ENCODE assay signal across 8 cellular contexts in genomic region chr12:2890388-2891239, GRCh38. TPM values are rescaled to one million over a fixed set of nuclear protein-coding genes. Genes with fewer than 3 reads are reported as not detected.
DNase-seq lines count a peak whose midpoint lies in the region; ATAC-seq and TF ChIP-seq lines count a peak whose summit lies in the region.

A gene with protein sequence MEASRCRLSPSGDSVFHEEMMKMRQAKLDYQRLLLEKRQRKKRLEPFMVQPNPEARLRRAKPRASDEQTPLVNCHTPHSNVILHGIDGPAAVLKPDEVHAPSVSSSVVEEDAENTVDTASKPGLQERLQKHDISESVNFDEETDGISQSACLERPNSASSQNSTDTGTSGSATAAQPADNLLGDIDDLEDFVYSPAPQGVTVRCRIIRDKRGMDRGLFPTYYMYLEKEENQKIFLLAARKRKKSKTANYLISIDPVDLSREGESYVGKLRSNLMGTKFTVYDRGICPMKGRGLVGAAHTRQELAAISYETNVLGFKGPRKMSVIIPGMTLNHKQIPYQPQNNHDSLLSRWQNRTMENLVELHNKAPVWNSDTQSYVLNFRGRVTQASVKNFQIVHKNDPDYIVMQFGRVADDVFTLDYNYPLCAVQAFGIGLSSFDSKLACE (plus strand): TSS chr12:2890891. CDS start chr12:2890948, 57 bp downstream.

- ATAC-seq in DND-41 (ENCODE audit: insufficient read depth, low read depth) (peak; percentile 96), GM21786 (IDR thresholded peaks at IDR 0.05; ENCODE audit: unreplicated experiment) (peak; percentile 98)
- ATAC-seq in activated T-helper 17 cell treated with anti-CD3 and anti-CD28 coated beads, Interleukin-2, amount 50 U/mL, for 72 hours (replicated peaks), result peak; percentile 99
- peak; percentile 99 for ATAC-seq in naive thymus-derived CD4-positive, alpha-beta T cell
- peak; percentile 98 to 99 for ATAC-seq in stimulated activated naive B cell treated with anti-CD40 and anti-IgM and Interleukin-4, amounts not matched to agents 10 μg/mL and 1 μg/mL and 100 μg/mL, for 72 hours (replicated peaks)

- DNase-seq in DND-41 (peak; percentile 98), RKO (ENCODE audit: low spot score) (peak; percentile 97), fibroblast of lung (ENCODE audit: low read depth in 2 of 2) (peak; percentile 96 to 97)
- DNase-seq in naive thymus-derived CD4-positive, alpha-beta T cell, result peak; percentile 95 to 98 (median 97)
- DNase-seq in stimulated activated naive B cell treated with anti-CD40 and anti-IgM and Interleukin-4, amounts not matched to agents 10 μg/mL and 1 μg/mL and 100 μg/mL, for 72 hours, result peak; percentile 96

- TF ChIP-seq CTCF in DND-41 (IDR thresholded peaks at IDR 0.05; ENCODE audit: borderline replicate concordance, extremely low read depth, low read length, poor library complexity, severe bottlenecking), result no peak
- TF ChIP-seq CTCF in fibroblast of lung (conservative IDR thresholded peaks at IDR 0.05 in 1 of 2, IDR thresholded peaks at IDR 0.05 in 1 of 2; ENCODE audit: low read depth in 1 of 2, low read length in 2 of 2), result peak; percentile 10 to 13

- H3K9me3 ChIP-seq in DND-41 (ENCODE audit: insufficient read depth, low read length, severe bottlenecking) (no peaks in the 10 kb centered on the region), KOPT-K1 (ENCODE audit: insufficient read depth, low read length, poor library complexity, severe bottlenecking) (no peaks in the 10 kb centered on the region), fibroblast of lung (ENCODE audit: control insufficient read depth, insufficient read depth, low read depth, low read length) (no peaks in the 10 kb centered on the region)
- no peaks in the 10 kb centered on the region for H3K9me3 ChIP-seq in naive thymus-derived CD4-positive, alpha-beta T cell (ENCODE audit: control insufficient read depth in 2 of 3, low read length in 3 of 3)

- CTCF ChIA-PET in naive thymus-derived CD4-positive, alpha-beta T cell (lab: Charles Lee), result interaction anchor here (1.9 kb wide), 1 partner anchor 13 kb away, joined by 6 read pairs; the partner anchor contains the start of genes FOXM1 and RHNO1

- H3K4me3 Mint-ChIP-seq in activated T-helper 17 cell treated with anti-CD3 and anti-CD28 coated beads, Interleukin-2, amount 50 U/mL, for 72 hours, result peak within 1 kb of the TSS; percentile 82
- peak within 1 kb of the TSS; percentile 93 to 100 (median 98) for H3K4me3 Mint-ChIP-seq in naive thymus-derived CD4-positive, alpha-beta T cell
- H3K4me3 Mint-ChIP-seq in stimulated activated naive B cell treated with anti-CD40 and anti-IgM and Interleukin-4, amounts not matched to agents 10 μg/mL and 1 μg/mL and 100 μg/mL, for 72 hours, result peak within 1 kb of the TSS; percentile 94 to 99

- peaks cover 11% of the 10 kb centered on the region for H3K4me1 Mint-ChIP-seq in activated T-helper 17 cell treated with anti-CD3 and anti-CD28 coated beads, Interleukin-2, amount 50 U/mL, for 72 hours
- H3K4me1 Mint-ChIP-seq in naive thymus-derived CD4-positive, alpha-beta T cell, result peaks cover 15 to 35% (median 31%) of the 10 kb centered on the region in 7 donors
- H3K4me1 Mint-ChIP-seq in stimulated activated naive B cell treated with anti-CD40 and anti-IgM and Interleukin-4, amounts not matched to agents 10 μg/mL and 1 μg/mL and 100 μg/mL, for 72 hours, result peaks cover 16 to 36% of the 10 kb centered on the region in 2 donors

- no peaks in the 10 kb centered on the region for H3K9me3 Mint-ChIP-seq in activated T-helper 17 cell treated with anti-CD3 and anti-CD28 coated beads, Interleukin-2, amount 50 U/mL, for 72 hours
- peaks cover 0 to 2% (median 0%) of the 10 kb centered on the region in 11 donors for H3K9me3 Mint-ChIP-seq in naive thymus-derived CD4-positive, alpha-beta T cell
- no peaks in the 10 kb centered on the region for H3K9me3 Mint-ChIP-seq in stimulated activated naive B cell treated with anti-CD40 and anti-IgM and Interleukin-4, amounts not matched to agents 10 μg/mL and 1 μg/mL and 100 μg/mL, for 72 hours

- POLR2A ChIA-PET in naive thymus-derived CD4-positive, alpha-beta T cell (lab: Charles Lee), result interaction anchor here (0.9 to 1.8 kb wide), 4 partner anchors 10 to 95 kb away, joined by 5 to 21 read pairs (median 8); partner anchors contain the start of genes FOXM1 and RHNO1

- peak within 1 kb of the TSS; percentile 93 for H2AFZ ChIP-seq in DND-41 (ENCODE audit: low read depth, low read length)
- H2AFZ ChIP-seq in fibroblast of lung (ENCODE audit: low read length), result peak within 1 kb of the TSS; percentile 88

- peak within 1 kb of the TSS; percentile 80 for H3K27ac ChIP-seq in DND-41 (ENCODE audit: low read length)
- peak within 1 kb of the TSS; percentile 77 for H3K27ac ChIP-seq in KOPT-K1 (ENCODE audit: low read depth, low read length, poor library complexity, severe bottlenecking)
- H3K27ac ChIP-seq in fibroblast of lung (ENCODE audit: insufficient read depth, low read length), result peak within 1 kb of the TSS; percentile 92
- peak within 1 kb of the TSS; percentile 89 for H3K27ac ChIP-seq in naive thymus-derived CD4-positive, alpha-beta T cell (ENCODE audit: low read depth, low read length)

- peaks cover 41% of the 10 kb centered on the region for H3K36me3 Mint-ChIP-seq in activated T-helper 17 cell treated with anti-CD3 and anti-CD28 coated beads, Interleukin-2, amount 50 U/mL, for 72 hours (ENCODE audit: low read depth)
- peaks cover 0 to 11% (median 4%) of the 10 kb centered on the region in 5 donors for H3K36me3 Mint-ChIP-seq in naive thymus-derived CD4-positive, alpha-beta T cell
- peaks cover 5 to 13% of the 10 kb centered on the region in 2 donors for H3K36me3 Mint-ChIP-seq in stimulated activated naive B cell treated with anti-CD40 and anti-IgM and Interleukin-4, amounts not matched to agents 10 μg/mL and 1 μg/mL and 100 μg/mL, for 72 hours

- intact Hi-C loops in naive thymus-derived CD4-positive, alpha-beta T cell (cut with micrococcal nuclease), result loop anchor here (1.0 to 5.0 kb wide), 10 partner anchors 13 to 1757 kb away; partner anchors contain the start of genes FKBP4 (in 2 of the 2), FOXM1 (in 2 of the 2), ITFG2 (in 2 of the 2) and RHNO1 (in 2 of the 2)

- peak within 1 kb of the TSS; percentile 68 for H3K4me2 ChIP-seq in DND-41 (ENCODE audit: insufficient read depth, low read length)
- H3K4me2 ChIP-seq in fibroblast of lung (ENCODE audit: extremely low read depth, insufficient read depth, low read length), result peak within 1 kb of the TSS; percentile 91

- peak within 1 kb of the TSS; percentile 89 for H3K27ac Mint-ChIP-seq in activated T-helper 17 cell treated with anti-CD3 and anti-CD28 coated beads, Interleukin-2, amount 50 U/mL, for 72 hours
- H3K27ac Mint-ChIP-seq in naive thymus-derived CD4-positive, alpha-beta T cell, result peak within 1 kb of the TSS; percentile 81 to 97 (median 97)
- peak within 1 kb of the TSS; percentile 90 for H3K27ac Mint-ChIP-seq in stimulated activated naive B cell treated with anti-CD40 and anti-IgM and Interleukin-4, amounts not matched to agents 10 μg/mL and 1 μg/mL and 100 μg/mL, for 72 hours

- H3K36me3 ChIP-seq in DND-41 (ENCODE audit: insufficient read depth, low read length) (peaks cover 34% of the 10 kb centered on the region), KOPT-K1 (ENCODE audit: insufficient read depth, low read length) (peaks cover 40% of the 10 kb centered on the region), fibroblast of lung (ENCODE audit: control insufficient read depth, insufficient read depth, low read length) (no peaks in the 10 kb centered on the region)
- H3K36me3 ChIP-seq in naive thymus-derived CD4-positive, alpha-beta T cell (ENCODE audit: control insufficient read depth in 2 of 3, insufficient read depth in 3 of 3, low read length in 3 of 3), result peaks cover 0 to 26% (median 0%) of the 10 kb centered on the region in 3 experiments

- H3K4me3 ChIP-seq in DND-41 (ENCODE audit: low read depth in 1 of 2, low read length in 2 of 2) (peak within 1 kb of the TSS; percentile 83 to 87; a peak in 3 of 4 replicates), fibroblast of lung (replicated peaks in 1 of 4; ENCODE audit: control extremely low read depth in 1 of 4, insufficient read depth in 1 of 4, low read depth in 3 of 4, low read length in 4 of 4) (peak within 1 kb of the TSS; percentile 80 to 92 (median 90))
- peak within 1 kb of the TSS; percentile 96 for H3K4me3 ChIP-seq in naive thymus-derived CD4-positive, alpha-beta T cell (ENCODE audit: low read length)

- H3K4me1 ChIP-seq in DND-41 (ENCODE audit: insufficient read depth, low read length) (peaks cover 23% of the 10 kb centered on the region), fibroblast of lung (ENCODE audit: control insufficient read depth, extremely low read depth, insufficient read depth, low read length) (peaks cover 5% of the 10 kb centered on the region)
- peaks cover 3 to 8% of the 10 kb centered on the region in 2 donors for H3K4me1 ChIP-seq in naive thymus-derived CD4-positive, alpha-beta T cell (ENCODE audit: control insufficient read depth in 2 of 2, insufficient read depth in 2 of 2, low read length in 2 of 2)

- H3K9ac ChIP-seq in DND-41 (ENCODE audit: low read depth, low read length), result peak within 1 kb of the TSS; percentile 67
- H3K9ac ChIP-seq in fibroblast of lung (ENCODE audit: insufficient read depth, low read length), result peak within 1 kb of the TSS; percentile 92

- H3K27me3 ChIP-seq in DND-41 (ENCODE audit: insufficient read depth, low read length, poor library complexity) (no peaks in the 10 kb centered on the region), fibroblast of lung (ENCODE audit: control insufficient read depth, insufficient read depth, low read length) (no peaks in the 10 kb centered on the region)
- no peaks in the 10 kb centered on the region for H3K27me3 ChIP-seq in naive thymus-derived CD4-positive, alpha-beta T cell (ENCODE audit: control insufficient read depth in 2 of 2, insufficient read depth in 2 of 2, low read length in 2 of 2)

- H3K27me3 Mint-ChIP-seq in activated T-helper 17 cell treated with anti-CD3 and anti-CD28 coated beads, Interleukin-2, amount 50 U/mL, for 72 hours, result no peaks in the 10 kb centered on the region
- H3K27me3 Mint-ChIP-seq in naive thymus-derived CD4-positive, alpha-beta T cell, result peaks cover 0 to 2% (median 0%) of the 10 kb centered on the region in 5 donors
- no peaks in the 10 kb centered on the region for H3K27me3 Mint-ChIP-seq in stimulated activated naive B cell treated with anti-CD40 and anti-IgM and Interleukin-4, amounts not matched to agents 10 μg/mL and 1 μg/mL and 100 μg/mL, for 72 hours

- H4K20me1 ChIP-seq in DND-41 (ENCODE audit: insufficient read depth, low read length) (no peaks in the 10 kb centered on the region; the same call in 1 of the 2 replicates), fibroblast of lung (ENCODE audit: control insufficient read depth, extremely low read depth, insufficient read depth, low read length) (no peaks in the 10 kb centered on the region)

- H3K79me2 ChIP-seq in DND-41 (ENCODE audit: insufficient read depth, low read length) (peaks cover 36% of the 10 kb centered on the region), fibroblast of lung (ENCODE audit: control insufficient read depth, insufficient read depth, low read length) (peaks cover 31% of the 10 kb centered on the region)

RNA-seq across cellular contexts. Expression of the gene that starts here (rescaled TPM):
- total RNA-seq in activated T-helper 17 cell treated with anti-CD3 and anti-CD28 coated beads, Interleukin-2, amount 50 U/mL, for 72 hours, result 10 to 100 TPM in 1 of 2 donors, 1 to 10 TPM in 1; 9.3 to 10.2 TPM
- 30.0 and 39.3 TPM in 2 replicates for total RNA-seq in fibroblast of lung
- polyA plus RNA-seq in fibroblast of lung, result 47.0 and 54.4 TPM in 2 replicates
- polyA plus RNA-seq in fibroblast of lung (2012), result 36.0 and 38.3 TPM in 2 replicates
- polyA minus RNA-seq in fibroblast of lung (ENCODE audit: low replicate concordance), result 48.9 and 79.1 TPM in 2 replicates
- 1 to 10 TPM; 4.7 to 9.6 (median 7.4) TPM for total RNA-seq in naive thymus-derived CD4-positive, alpha-beta T cell
- 1 to 10 TPM; 4.5 to 6.7 TPM for polyA plus RNA-seq in naive thymus-derived CD4-positive, alpha-beta T cell

Comparison
In these comparisons a context has a peak if more than half of its experiments do, and no peak if none do; other contexts are left out.
1. Peak in every context shown above with its lines: DNase-seq, ATAC-seq, H3K4me3 ChIP-seq and H3K27ac ChIP-seq.